ENCODE assay signal across 21 cellular contexts in the genomic region with DNA sequence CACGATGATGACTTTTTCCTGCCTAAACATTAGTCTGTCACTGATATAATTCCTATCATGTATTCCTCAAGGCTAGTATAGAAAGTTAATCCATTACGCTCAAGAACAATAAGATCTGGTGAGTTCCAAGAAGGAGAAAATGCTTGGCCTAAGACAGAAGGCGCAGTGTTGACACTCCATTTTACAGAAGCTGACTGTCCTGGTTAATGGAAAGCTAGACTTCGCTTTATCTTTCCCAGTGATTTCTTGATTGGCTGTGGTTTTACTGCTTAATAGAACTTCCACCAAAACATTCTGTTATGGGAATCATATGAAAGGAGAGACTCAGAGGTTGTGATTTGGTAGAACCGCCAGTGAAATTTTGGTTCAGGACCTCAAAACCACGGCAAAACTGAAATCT. TPM values are rescaled to one million over a fixed set of nuclear protein-coding genes. Genes with fewer than 3 reads are reported as not detected.
A peak's percentile ranks its signal among the peaks of the same experiment; 100 is the strongest.
DNase-seq lines count a peak whose midpoint lies in the region; TF ChIP-seq lines count a peak whose summit lies in the region.
"Had no signal": no experiment of that assay in that cellular context is flagged by ENCODE, and none has a peak within 500 bp of the region (broad histone marks: within the 10 kb centered on the region; RNA-seq: fewer than 3 reads in every experiment).

No MANE protein-coding gene starts in this region.

- H3K27me3 Mint-ChIP-seq in brain (peaks cover 8% of the 10 kb centered on the region), neural crest cell (ENCODE audit: low read depth) (peaks cover 59% of the 10 kb centered on the region)

- H3K4me1 Mint-ChIP-seq in brain (peaks cover 29% of the 10 kb centered on the region), neural crest cell (peaks cover 16% of the 10 kb centered on the region)

- H3K27ac ChIP-seq in 22Rv1: peak overlapping the region; percentile 86
- H3K27ac ChIP-seq: BLaER1 treated with 17β-estradiol and CSF1 and Interleukin-3, amounts not matched to agents 10 nM and 100 nM; RWPE1 had no signal

- DNase-seq in M059J (ENCODE audit: low read depth): peak; percentile 23
- DNase-seq in neural crest cell (ENCODE audit: low read depth, low spot score): no peak
- DNase-seq in effector CD8-positive, alpha-beta T cell (lab: John Stamatoyannopoulos, UW): no peak
- DNase-seq in stimulated activated naive CD4-positive, alpha-beta T cell (lab: John Stamatoyannopoulos, UW): no peak
- no peak for DNase-seq in DMS79 treated with DMSO at 0.1 percent for 48 hours (lab: John Stamatoyannopoulos, UW)
- no peak for DNase-seq in activated naive CD4-positive, alpha-beta T cell (lab: John Stamatoyannopoulos, UW)
- DNase-seq: CD4-positive, alpha-beta T cell; DMS79; GF-D8; HCEC 1CT; MG63; NCI-H1105 treated with DMSO at 0.1 percent for 48 hours; NCI-H146; NCI-H1930; NCI-H446 treated with DMSO at 0.1 percent for 48 hours; SHP77; SW 1271 had no signal

- no peak for TF ChIP-seq CTCF in 22Rv1 (IDR thresholded peaks at IDR 0.05)
- TF ChIP-seq CTCF in brain (conservative IDR thresholded peaks at IDR 0.05): no peak
- TF ChIP-seq CTCF in neural crest cell (conservative IDR thresholded peaks at IDR 0.05): no peak

- H3K36me3 Mint-ChIP-seq in brain (no peaks in the 10 kb centered on the region), neural crest cell (ENCODE audit: low read depth) (no peaks in the 10 kb centered on the region)

- peaks cover 0 to 6% (median 0%) of the 10 kb centered on the region in 5 experiments for H3K9me3 Mint-ChIP-seq in brain
- H3K9me3 Mint-ChIP-seq in neural crest cell: no peaks in the 10 kb centered on the region
- H3K9me3 Mint-ChIP-seq: CD4-positive, alpha-beta T cell had no signal

- peak overlapping the region in 1 of 5 experiments; percentile 64 for H3K27ac Mint-ChIP-seq in brain
- no peak overlapping the region for H3K27ac Mint-ChIP-seq in neural crest cell (ENCODE audit: unreplicated experiment)
- H3K27ac Mint-ChIP-seq: CD4-positive, alpha-beta T cell had no signal

- H3K4me3 Mint-ChIP-seq in brain (peak overlapping the region in 4 of 5 experiments; percentile 14 to 84 (median 34)), neural crest cell (peak overlapping the region; percentile 92)
- H3K4me3 Mint-ChIP-seq: CD4-positive, alpha-beta T cell had no signal

RNA-seq across cellular contexts. Expression of gene SMAD9, which starts 1.9 kb away (rescaled TPM):
- 4.0 and 5.8 TPM in 2 replicates for total RNA-seq in M059J (2014; rRNA removed; shearing (Covaris generic))
- polyA plus RNA-seq in brain (ENCODE audit: insufficient read depth, low read depth, low replicate concordance): 14.8 TPM
- 2.2 and 2.6 TPM in 2 replicates for total RNA-seq in neural crest cell
- total RNA-seq: CD4-positive, alpha-beta T cell had no signal
